ENCODE assay signal across 1 cellular context in genomic region chr14:104820669-104821228, GRCh38.
TF ChIP-seq lines count a peak whose summit lies in the region.

No MANE protein-coding gene starts in this region.

TF ChIP-seq in GM23338, 12 proteins besides CTCF, POLR2A, EP300 and RAD21:
- TF ChIP-seq NANOG (IDR thresholded peaks at IDR 0.05; ENCODE audit: borderline replicate concordance), result no peak
- no peak for TF ChIP-seq CREB1 (CRISPR knock-in tag; IDR thresholded peaks at IDR 0.05; ENCODE audit: low read depth)
- TF ChIP-seq ZNF114 (CRISPR knock-in tag; IDR thresholded peaks at IDR 0.05), result no peak
- TF ChIP-seq ZNF331 (CRISPR knock-in tag; IDR thresholded peaks at IDR 0.05; ENCODE audit: low read depth), result no peak
- TF ChIP-seq EZH2 (IDR thresholded peaks at IDR 0.05; ENCODE audit: low read depth, unreplicated experiment), result no peak
- TF ChIP-seq EZH2phosphoT487 (IDR thresholded peaks at IDR 0.05; ENCODE audit: unreplicated experiment), result no peak
- TF ChIP-seq, protein P1, sequence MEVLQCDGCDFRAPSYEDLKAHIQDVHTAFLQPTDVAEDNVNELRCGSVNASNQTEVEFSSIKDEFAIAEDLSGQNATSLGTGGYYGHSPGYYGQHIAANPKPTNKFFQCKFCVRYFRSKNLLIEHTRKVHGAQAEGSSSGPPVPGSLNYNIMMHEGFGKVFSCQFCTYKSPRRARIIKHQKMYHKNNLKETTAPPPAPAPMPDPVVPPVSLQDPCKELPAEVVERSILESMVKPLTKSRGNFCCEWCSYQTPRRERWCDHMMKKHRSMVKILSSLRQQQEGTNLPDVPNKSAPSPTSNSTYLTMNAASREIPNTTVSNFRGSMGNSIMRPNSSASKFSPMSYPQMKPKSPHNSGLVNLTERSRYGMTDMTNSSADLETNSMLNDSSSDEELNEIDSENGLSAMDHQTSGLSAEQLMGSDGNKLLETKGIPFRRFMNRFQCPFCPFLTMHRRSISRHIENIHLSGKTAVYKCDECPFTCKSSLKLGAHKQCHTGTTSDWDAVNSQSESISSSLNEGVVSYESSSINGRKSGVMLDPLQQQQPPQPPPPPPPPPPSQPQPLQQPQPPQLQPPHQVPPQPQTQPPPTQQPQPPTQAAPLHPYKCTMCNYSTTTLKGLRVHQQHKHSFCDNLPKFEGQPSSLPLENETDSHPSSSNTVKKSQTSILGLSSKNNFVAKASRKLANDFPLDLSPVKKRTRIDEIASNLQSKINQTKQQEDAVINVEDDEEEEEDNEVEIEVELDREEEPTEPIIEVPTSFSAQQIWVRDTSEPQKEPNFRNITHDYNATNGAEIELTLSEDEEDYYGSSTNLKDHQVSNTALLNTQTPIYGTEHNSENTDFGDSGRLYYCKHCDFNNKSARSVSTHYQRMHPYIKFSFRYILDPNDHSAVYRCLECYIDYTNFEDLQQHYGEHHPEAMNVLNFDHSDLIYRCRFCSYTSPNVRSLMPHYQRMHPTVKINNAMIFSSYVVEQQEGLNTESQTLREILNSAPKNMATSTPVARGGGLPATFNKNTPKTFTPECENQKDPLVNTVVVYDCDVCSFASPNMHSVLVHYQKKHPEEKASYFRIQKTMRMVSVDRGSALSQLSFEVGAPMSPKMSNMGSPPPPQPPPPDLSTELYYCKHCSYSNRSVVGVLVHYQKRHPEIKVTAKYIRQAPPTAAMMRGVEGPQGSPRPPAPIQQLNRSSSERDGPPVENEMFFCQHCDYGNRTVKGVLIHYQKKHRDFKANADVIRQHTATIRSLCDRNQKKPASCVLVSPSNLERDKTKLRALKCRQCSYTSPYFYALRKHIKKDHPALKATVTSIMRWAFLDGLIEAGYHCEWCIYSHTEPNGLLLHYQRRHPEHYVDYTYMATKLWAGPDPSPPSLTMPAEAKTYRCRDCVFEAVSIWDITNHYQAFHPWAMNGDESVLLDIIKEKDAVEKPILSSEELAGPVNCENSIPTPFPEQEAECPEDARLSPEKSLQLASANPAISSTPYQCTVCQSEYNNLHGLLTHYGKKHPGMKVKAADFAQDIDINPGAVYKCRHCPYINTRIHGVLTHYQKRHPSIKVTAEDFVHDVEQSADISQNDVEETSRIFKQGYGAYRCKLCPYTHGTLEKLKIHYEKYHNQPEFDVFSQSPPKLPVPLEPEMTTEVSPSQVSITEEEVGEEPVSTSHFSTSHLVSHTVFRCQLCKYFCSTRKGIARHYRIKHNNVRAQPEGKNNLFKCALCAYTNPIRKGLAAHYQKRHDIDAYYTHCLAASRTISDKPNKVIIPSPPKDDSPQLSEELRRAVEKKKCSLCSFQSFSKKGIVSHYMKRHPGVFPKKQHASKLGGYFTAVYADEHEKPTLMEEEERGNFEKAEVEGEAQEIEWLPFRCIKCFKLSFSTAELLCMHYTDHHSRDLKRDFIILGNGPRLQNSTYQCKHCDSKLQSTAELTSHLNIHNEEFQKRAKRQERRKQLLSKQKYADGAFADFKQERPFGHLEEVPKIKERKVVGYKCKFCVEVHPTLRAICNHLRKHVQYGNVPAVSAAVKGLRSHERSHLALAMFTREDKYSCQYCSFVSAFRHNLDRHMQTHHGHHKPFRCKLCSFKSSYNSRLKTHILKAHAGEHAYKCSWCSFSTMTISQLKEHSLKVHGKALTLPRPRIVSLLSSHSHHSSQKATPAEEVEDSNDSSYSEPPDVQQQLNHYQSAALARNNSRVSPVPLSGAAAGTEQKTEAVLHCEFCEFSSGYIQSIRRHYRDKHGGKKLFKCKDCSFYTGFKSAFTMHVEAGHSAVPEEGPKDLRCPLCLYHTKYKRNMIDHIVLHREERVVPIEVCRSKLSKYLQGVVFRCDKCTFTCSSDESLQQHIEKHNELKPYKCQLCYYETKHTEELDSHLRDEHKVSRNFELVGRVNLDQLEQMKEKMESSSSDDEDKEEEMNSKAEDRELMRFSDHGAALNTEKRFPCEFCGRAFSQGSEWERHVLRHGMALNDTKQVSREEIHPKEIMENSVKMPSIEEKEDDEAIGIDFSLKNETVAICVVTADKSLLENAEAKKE (CRISPR knock-in tag; IDR thresholded peaks at IDR 0.05), result no peak
- TF ChIP-seq STAT1 (IDR thresholded peaks at IDR 0.05; ENCODE audit: unreplicated experiment), result no peak
